13 cellular contexts compared by ENCODE assay signal in the genomic region with DNA sequence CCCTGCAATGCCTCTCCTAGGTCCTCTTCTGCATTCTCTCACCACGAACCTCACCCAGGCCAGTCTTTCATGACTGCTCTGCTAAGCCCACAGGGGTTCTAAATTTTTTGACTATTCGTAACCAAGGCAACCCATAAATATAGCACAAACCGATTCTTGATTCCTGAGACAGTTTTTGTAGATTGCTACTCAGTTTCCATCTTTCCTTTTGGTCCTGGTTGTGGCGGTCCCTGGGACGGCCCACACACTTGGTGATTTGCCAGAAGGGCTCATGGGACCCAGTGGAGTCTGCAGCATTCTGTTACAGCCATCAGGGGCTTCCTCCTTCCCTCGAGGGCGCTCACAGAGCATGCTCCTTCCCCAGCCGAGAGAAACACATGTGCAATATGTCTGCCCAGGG. TPM values are rescaled to one million over a fixed set of nuclear protein-coding genes. Genes with fewer than 3 reads are reported as not detected.
A peak's percentile ranks its signal among the peaks of the same experiment; 100 is the strongest.
DNase-seq lines count a peak whose midpoint lies in the region; ATAC-seq and TF ChIP-seq lines count a peak whose summit lies in the region.
"Had no signal": no experiment of that assay in that cellular context is flagged by ENCODE, and none has a peak within 500 bp of the region (broad histone marks: within the 10 kb centered on the region; RNA-seq: fewer than 3 reads in every experiment).

No MANE protein-coding gene starts in this region.

- H3K9me2 ChIP-seq in Karpas-422 (replicated peaks; ENCODE audit: insufficient read depth, low read length) = no peaks in the 10 kb centered on the region

- H3K27me3 ChIP-seq in BLaER1 = no peaks in the 10 kb centered on the region
- no peaks in the 10 kb centered on the region for H3K27me3 ChIP-seq in Karpas-422 (ENCODE audit: low read length)
- H3K27me3 ChIP-seq in effector memory CD4-positive, alpha-beta T cell (replicated peaks; ENCODE audit: control insufficient read depth, insufficient read depth, low read length, poor library complexity, severe bottlenecking) = peaks cover 27% of the 10 kb centered on the region
- peaks cover 0 to 37% (median 4%) of the 10 kb centered on the region in 45 donors for H3K27me3 ChIP-seq in dorsolateral prefrontal cortex

- H3K36me3 ChIP-seq in BLaER1 (no peaks in the 10 kb centered on the region), Karpas-422 (ENCODE audit: insufficient read depth, low read length) (no peaks in the 10 kb centered on the region)
- H3K36me3 ChIP-seq in effector memory CD4-positive, alpha-beta T cell (ENCODE audit: control insufficient read depth, insufficient read depth, low read length) = no peaks in the 10 kb centered on the region

- no peak overlapping the region for H3K4me3 Mint-ChIP-seq in naive B cell
- no peak overlapping the region for H3K4me3 Mint-ChIP-seq in activated CD8-positive, alpha-beta memory T cell treated with anti-CD3 and anti-CD28 coated beads, Interleukin-2, amount 10 ng/mL, durations not matched to agents 7 days and 5 days
- H3K4me3 Mint-ChIP-seq: CD4-positive, alpha-beta T cell; HFFc6 had no signal

- CTCF ChIA-PET in activated CD8-positive, alpha-beta memory T cell treated with anti-CD3 and anti-CD28 coated beads, Interleukin-2, amount 10 ng/mL, durations not matched to agents 7 days and 5 days (lab: Charles Lee) = interaction anchor here (1.0 kb wide), 1 partner anchor 16 kb away, joined by 3 read pairs; no protein-coding TSS in a partner anchor

- H4K20me1 ChIP-seq in BLaER1 = no peaks in the 10 kb centered on the region
- H4K20me1 ChIP-seq in Karpas-422 (ENCODE audit: insufficient read depth, low read depth, low read length) = no peaks in the 10 kb centered on the region

- H3K79me2 ChIP-seq in Karpas-422 (ENCODE audit: low read length) = no peaks in the 10 kb centered on the region

- no peak overlapping the region for H3K27ac Mint-ChIP-seq in naive B cell
- no peak overlapping the region for H3K27ac Mint-ChIP-seq in activated CD8-positive, alpha-beta memory T cell treated with anti-CD3 and anti-CD28 coated beads, Interleukin-2, amount 10 ng/mL, durations not matched to agents 7 days and 5 days
- H3K27ac Mint-ChIP-seq: CD4-positive, alpha-beta T cell; HFFc6 had no signal

- H3K4me2 ChIP-seq in BLaER1 = peak overlapping the region; percentile 93
- H3K4me2 ChIP-seq in Karpas-422 (ENCODE audit: low read depth, low read length, poor library complexity, severe bottlenecking) = peak overlapping the region; percentile 63

- H3K9me3 ChIP-seq in BLaER1 (no peaks in the 10 kb centered on the region), Karpas-422 (ENCODE audit: low read length) (no peaks in the 10 kb centered on the region)
- no peaks in the 10 kb centered on the region for H3K9me3 ChIP-seq in effector memory CD4-positive, alpha-beta T cell (ENCODE audit: control insufficient read depth, low read length)

- H2AFZ ChIP-seq in Karpas-422 (ENCODE audit: low read length) = peak overlapping the region; percentile 31; the same call in 1 of the 2 replicates

- H3K4me1 ChIP-seq in BLaER1 (peaks cover 100% of the 10 kb centered on the region), Karpas-422 (ENCODE audit: low read length) (peaks cover 98% of the 10 kb centered on the region)
- peaks cover 2% of the 10 kb centered on the region for H3K4me1 ChIP-seq in effector memory CD4-positive, alpha-beta T cell (ENCODE audit: control insufficient read depth, insufficient read depth, low read length, poor library complexity, severe bottlenecking)

- H3K4me3 ChIP-seq in BLaER1 (peak overlapping the region; percentile 47), Karpas-422 (ENCODE audit: low read length) (peak overlapping the region; percentile 53), dorsolateral prefrontal cortex (no peak overlapping the region)
- no peak overlapping the region for H3K4me3 ChIP-seq in effector memory CD4-positive, alpha-beta T cell (ENCODE audit: insufficient read depth, low read depth, low read length, poor library complexity, severe bottlenecking)

- TF ChIP-seq CTCF in VCaP (conservative IDR thresholded peaks at IDR 0.05) = no peak
- no peak for TF ChIP-seq CTCF in dorsolateral prefrontal cortex (IDR thresholded peaks at IDR 0.05 in 54 of 56, conservative IDR thresholded peaks at IDR 0.05 in 2 of 56; ENCODE audit: low read depth in 1 of 56, partially characterized antibody in 56 of 56)

- no peaks in the 10 kb centered on the region for H3K36me3 Mint-ChIP-seq in naive B cell
- H3K36me3 Mint-ChIP-seq in activated CD8-positive, alpha-beta memory T cell treated with anti-CD3 and anti-CD28 coated beads, Interleukin-2, amount 10 ng/mL, durations not matched to agents 7 days and 5 days = no peaks in the 10 kb centered on the region

- intact Hi-C loops in dorsolateral prefrontal cortex (cut with DNase I) = no loop called here

- H3K9me3 Mint-ChIP-seq in naive B cell = no peaks in the 10 kb centered on the region
- H3K9me3 Mint-ChIP-seq in activated CD8-positive, alpha-beta memory T cell treated with anti-CD3 and anti-CD28 coated beads, Interleukin-2, amount 10 ng/mL, durations not matched to agents 7 days and 5 days (ENCODE audit: low read depth) = no peaks in the 10 kb centered on the region
- H3K9me3 Mint-ChIP-seq: CD4-positive, alpha-beta T cell; HFFc6 had no signal

- H3K4me1 Mint-ChIP-seq in naive B cell = peaks cover 17 to 35% (median 27%) of the 10 kb centered on the region in 3 donors
- peaks cover 12% of the 10 kb centered on the region for H3K4me1 Mint-ChIP-seq in activated CD8-positive, alpha-beta memory T cell treated with anti-CD3 and anti-CD28 coated beads, Interleukin-2, amount 10 ng/mL, durations not matched to agents 7 days and 5 days

- peak; percentile 25 to 40 for ATAC-seq in naive B cell (ENCODE audit: low read depth in 2 of 2)
- ATAC-seq in activated CD8-positive, alpha-beta memory T cell treated with anti-CD3 and anti-CD28 coated beads, Interleukin-2, amount 10 ng/mL, durations not matched to agents 7 days and 5 days = no peak

- DNase-seq in Karpas-422 (peak; percentile 94), naive B cell (no peak), dorsolateral prefrontal cortex (no peak)
- no peak for DNase-seq in effector memory CD4-positive, alpha-beta T cell
- no peak for DNase-seq in activated CD8-positive, alpha-beta memory T cell treated with anti-CD3 and anti-CD28 coated beads, Interleukin-2, amount 10 ng/mL, durations not matched to agents 7 days and 5 days
- DNase-seq: C1 segment of cervical spinal cord; Calu3; CD4-positive, alpha-beta T cell; DMS 273 treated with DMSO at 0.1 percent for 48 hours; HFFc6 had no signal

- H3K27ac ChIP-seq in BLaER1 = peak overlapping the region; percentile 97
- H3K27ac ChIP-seq in Karpas-422 (ENCODE audit: low read length) = peak overlapping the region; percentile 98
- peak overlapping the region; percentile 31; the same call in 1 of the 2 replicates for H3K27ac ChIP-seq in VCaP
- no peak overlapping the region for H3K27ac ChIP-seq in effector memory CD4-positive, alpha-beta T cell (ENCODE audit: insufficient read depth, low read length, poor library complexity, severe bottlenecking)
- H3K27ac ChIP-seq in dorsolateral prefrontal cortex = peak overlapping the region in 9 of 59 donors; percentile 8 to 57 (median 30)
- H3K27ac ChIP-seq: HL-60 had no signal

- H3K9ac ChIP-seq in BLaER1 = peak overlapping the region; percentile 78
- peak overlapping the region; percentile 70 for H3K9ac ChIP-seq in Karpas-422 (ENCODE audit: low read length)

- H3K27me3 Mint-ChIP-seq in naive B cell = peaks cover 44 to 69% (median 65%) of the 10 kb centered on the region in 3 donors
- H3K27me3 Mint-ChIP-seq in activated CD8-positive, alpha-beta memory T cell treated with anti-CD3 and anti-CD28 coated beads, Interleukin-2, amount 10 ng/mL, durations not matched to agents 7 days and 5 days = peaks cover 57% of the 10 kb centered on the region

RNA-seq across cellular contexts. Expression of gene MGAT5B, which starts 23.4 kb away (rescaled TPM):
- total RNA-seq in Karpas-422 (2014; rRNA removed; shearing (Covaris generic); ENCODE audit: low replicate concordance) = not detected in 2 replicates
- not detected for polyA plus RNA-seq in naive B cell (ENCODE audit: low read depth in 6 of 6)
- total RNA-seq in dorsolateral prefrontal cortex = 100 to 1,000 TPM in 84 of 120 experiments, 10 to 100 TPM in 36; 25.5 to 227 (median 115) TPM
- under 1 TPM; 0.18 to 0.68 TPM for total RNA-seq in activated CD8-positive, alpha-beta memory T cell treated with anti-CD3 and anti-CD28 coated beads, Interleukin-2, amount 10 ng/mL, durations not matched to agents 7 days and 5 days

Comparison
In these comparisons a context has a peak if more than half of its experiments do, and no peak if none do; other contexts are left out.
1. H3K4me3 ChIP-seq: peak in BLaER1 (single experiment) and Karpas-422 (single experiment); none in effector memory CD4-positive, alpha-beta T cell (single experiment) and dorsolateral prefrontal cortex (0 of 59).
2. RNA of gene MGAT5B, which starts 23.4 kb away (total RNA-seq): 25.5 to 227 TPM in dorsolateral prefrontal cortex; 0.18 to 0.68 TPM in activated CD8-positive, alpha-beta memory T cell treated with anti-CD3 and anti-CD28 coated beads, Interleukin-2, amount 10 ng/mL, durations not matched to agents 7 days and 5 days and not detected in Karpas-422; every median in the first group is over 10 times any median in the second.